23 cellular contexts compared by ENCODE assay signal in the genomic region with DNA sequence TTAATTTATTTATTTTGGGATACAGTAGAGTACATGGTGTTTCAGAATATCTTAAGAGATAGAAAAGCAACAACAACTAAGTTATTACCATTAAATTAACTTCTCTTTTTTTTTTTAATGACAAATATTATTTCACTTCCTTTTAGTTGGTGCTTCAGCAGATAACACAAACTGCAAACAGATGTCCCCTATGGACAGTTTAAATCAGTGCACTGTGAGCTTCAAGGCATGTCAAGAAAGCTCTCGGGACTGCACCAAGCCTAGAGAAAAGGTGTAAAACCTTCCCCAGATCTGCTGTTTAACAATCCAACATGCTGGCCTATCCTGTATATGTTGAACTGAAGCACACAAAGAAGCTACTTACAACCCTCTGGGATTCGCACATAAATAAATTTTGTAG.
DNase-seq lines count a peak whose midpoint lies in the region; ATAC-seq and TF ChIP-seq lines count a peak whose summit lies in the region.
"Had no signal": no experiment of that assay in that cellular context is flagged by ENCODE, and none has a peak within 500 bp of the region (broad histone marks: within the 10 kb centered on the region; RNA-seq: fewer than 3 reads in every experiment).

No MANE protein-coding gene starts in this region.

- peaks cover 11% of the 10 kb centered on the region for H3K79me1 ChIP-seq in mesendoderm (ENCODE audit: low read length)

- H4K5ac ChIP-seq in mesendoderm (ENCODE audit: low read length): no peak overlapping the region

- peak overlapping the region; percentile 35; the same call in 1 of the 2 replicates for H3K27ac Mint-ChIP-seq in WTC11
- H3K27ac Mint-ChIP-seq in immature natural killer cell: no peak overlapping the region
- no peak overlapping the region for H3K27ac Mint-ChIP-seq in CD8-positive, alpha-beta T cell
- H3K27ac Mint-ChIP-seq: naive thymus-derived CD8-positive, alpha-beta T cell; T-helper 1 cell treated with Interleukin-12 subunit alpha and Interleukin-12 subunit beta and Interleukin-4 antibody, amounts not matched to agents 30 μg/mL and 1 μg/mL, for 36 hours had no signal

- H3K27me3 ChIP-seq in BLaER1 (no peaks in the 10 kb centered on the region), HUES64 (ENCODE audit: insufficient read depth, low read length) (no peaks in the 10 kb centered on the region), mesendoderm (ENCODE audit: insufficient read depth, low read length, poor library complexity) (no peaks in the 10 kb centered on the region)
- H3K27me3 ChIP-seq in CD8-positive, alpha-beta T cell (ENCODE audit: insufficient read depth, low read length): no peaks in the 10 kb centered on the region
- H3K27me3 ChIP-seq: heart left ventricle, thyroid gland had no signal

- H3K4me1 Mint-ChIP-seq in WTC11 (peaks cover 94% of the 10 kb centered on the region), immature natural killer cell (peaks cover 4 to 8% of the 10 kb centered on the region in 2 donors)
- H3K4me1 Mint-ChIP-seq in CD8-positive, alpha-beta T cell (ENCODE audit: low read depth): no peaks in the 10 kb centered on the region

- no peak overlapping the region for H2BK5ac ChIP-seq in mesendoderm (ENCODE audit: low read length)

- H3K79me2 ChIP-seq in mesendoderm (ENCODE audit: control insufficient read depth, insufficient read depth, low read length): peaks cover 22% of the 10 kb centered on the region

- H3K56ac ChIP-seq in mesendoderm (ENCODE audit: low read length): no peak overlapping the region

- H3K4me3 Mint-ChIP-seq in WTC11 (no peak overlapping the region), immature natural killer cell (no peak overlapping the region)
- no peak overlapping the region for H3K4me3 Mint-ChIP-seq in CD8-positive, alpha-beta T cell
- H3K4me3 Mint-ChIP-seq: naive thymus-derived CD8-positive, alpha-beta T cell; T-helper 1 cell treated with Interleukin-12 subunit alpha and Interleukin-12 subunit beta and Interleukin-4 antibody, amounts not matched to agents 30 μg/mL and 1 μg/mL, for 36 hours had no signal

- H4K8ac ChIP-seq in mesendoderm (ENCODE audit: low read depth, low read length): no peak overlapping the region

- H2AK5ac ChIP-seq in mesendoderm (ENCODE audit: low read length): no peak overlapping the region

- no peak for ATAC-seq in WTC11
- ATAC-seq in CD8-positive, alpha-beta T cell: no peak
- ATAC-seq: naive thymus-derived CD8-positive, alpha-beta T cell had no signal

- H3K23ac ChIP-seq in mesendoderm (ENCODE audit: low read length): no peak overlapping the region

- H2BK15ac ChIP-seq in mesendoderm (replicated peaks; ENCODE audit: low read depth): no peak overlapping the region

- TF ChIP-seq CTCF in WTC11 (IDR thresholded peaks at IDR 0.05): no peak
- no peak for TF ChIP-seq CTCF in CD8-positive, alpha-beta T cell (IDR thresholded peaks at IDR 0.05)

- H3K4me3 ChIP-seq in BLaER1 (no peak overlapping the region), HUES64 (ENCODE audit: low read length) (no peak overlapping the region), mesendoderm (ENCODE audit: low read length) (no peak overlapping the region)
- H3K4me3 ChIP-seq in CD8-positive, alpha-beta T cell (ENCODE audit: low read depth, low read length): no peak overlapping the region
- H3K4me3 ChIP-seq: coronary artery, lung, thyroid gland had no signal

- H3K4me1 ChIP-seq in BLaER1 (peaks cover 59% of the 10 kb centered on the region), HUES64 (ENCODE audit: insufficient read depth, low read length) (peaks cover 59% of the 10 kb centered on the region), mesendoderm (ENCODE audit: control insufficient read depth, low read depth, low read length) (peaks cover 9% of the 10 kb centered on the region)
- no peaks in the 10 kb centered on the region for H3K4me1 ChIP-seq in CD8-positive, alpha-beta T cell (ENCODE audit: insufficient read depth, low read length)
- H3K4me1 ChIP-seq: parathyroid adenoma, thyroid gland had no signal

- H3K18ac ChIP-seq in mesendoderm (ENCODE audit: low read length): no peak overlapping the region

- H3K9ac ChIP-seq in BLaER1: peak overlapping the region; percentile 59
- no peak overlapping the region for H3K9ac ChIP-seq in HUES64 (ENCODE audit: low read depth, low read length)
- no peak overlapping the region for H3K9ac ChIP-seq in mesendoderm (ENCODE audit: low read length)
- H3K9ac ChIP-seq: parathyroid adenoma had no signal

- H3K27ac ChIP-seq in BLaER1: peak overlapping the region; percentile 47
- 0 out of 2 replicates have a peak overlapping the region, but pooled peaks have one; percentile 5 for H3K27ac ChIP-seq in HUES64 (ENCODE audit: low read depth, low read length)
- H3K27ac ChIP-seq in mesendoderm (ENCODE audit: low read depth, low read length): no peak overlapping the region
- no peak overlapping the region for H3K27ac ChIP-seq in CD8-positive, alpha-beta T cell (ENCODE audit: low read depth, low read length)
- H3K27ac ChIP-seq: coronary artery, parathyroid adenoma, thyroid gland had no signal

- CTCF ChIA-PET in WTC11 (lab: Charles Lee): no interaction called here
- CTCF ChIA-PET in CD8-positive, alpha-beta T cell (lab: Charles Lee): no interaction called here

- H3K9me3 Mint-ChIP-seq in WTC11: no peaks in the 10 kb centered on the region
- no peaks in the 10 kb centered on the region for H3K9me3 Mint-ChIP-seq in immature natural killer cell
- H3K9me3 Mint-ChIP-seq in CD8-positive, alpha-beta T cell: no peaks in the 10 kb centered on the region
- H3K9me3 Mint-ChIP-seq: naive thymus-derived CD8-positive, alpha-beta T cell; T-helper 1 cell treated with Interleukin-12 subunit alpha and Interleukin-12 subunit beta and Interleukin-4 antibody, amounts not matched to agents 30 μg/mL and 1 μg/mL, for 36 hours had no signal

- no peaks in the 10 kb centered on the region for H3K27me3 Mint-ChIP-seq in WTC11 (ENCODE audit: low read depth)
- H3K27me3 Mint-ChIP-seq in immature natural killer cell (ENCODE audit: low read depth in 3 of 3): peaks cover 0 to 2% (median 0%) of the 10 kb centered on the region in 3 donors
- no peaks in the 10 kb centered on the region for H3K27me3 Mint-ChIP-seq in CD8-positive, alpha-beta T cell (ENCODE audit: low read depth)

- H2BK120ac ChIP-seq in mesendoderm (ENCODE audit: low read depth, low read length): no peak overlapping the region

- WGBS in HUES64: 83% methylated on average over 2 of the region's 2 CpGs
- WGBS in mesendoderm (ENCODE audit: extremely low coverage, insufficient coverage, low lambda C conversion rate): no CpG with 5 or more reads among the region's 2 CpGs

- no peaks in the 10 kb centered on the region; the same call in 1 of the 2 replicates for H3K36me3 Mint-ChIP-seq in WTC11
- H3K36me3 Mint-ChIP-seq in immature natural killer cell: peaks cover 0 to 5% (median 0%) of the 10 kb centered on the region in 3 donors
- no peaks in the 10 kb centered on the region for H3K36me3 Mint-ChIP-seq in CD8-positive, alpha-beta T cell
- H3K36me3 Mint-ChIP-seq: naive thymus-derived CD8-positive, alpha-beta T cell had no signal

- H3K4me2 ChIP-seq in BLaER1 (peak overlapping the region; percentile 76), mesendoderm (ENCODE audit: low read length) (no peak overlapping the region)

- H3K36me3 ChIP-seq in BLaER1: peaks cover 61% of the 10 kb centered on the region
- peaks cover 30% of the 10 kb centered on the region for H3K36me3 ChIP-seq in HUES64 (ENCODE audit: insufficient read depth, low read length)
- no peaks in the 10 kb centered on the region for H3K36me3 ChIP-seq in mesendoderm (ENCODE audit: control insufficient read depth, insufficient read depth, low read length)
- no peaks in the 10 kb centered on the region for H3K36me3 ChIP-seq in CD8-positive, alpha-beta T cell (ENCODE audit: insufficient read depth, low read length)
- H3K36me3 ChIP-seq: thyroid gland had no signal

- no peak overlapping the region for H3K4ac ChIP-seq in mesendoderm (ENCODE audit: low read depth, low read length)

- POLR2A ChIA-PET in WTC11 (lab: Charles Lee): no interaction called here
- POLR2A ChIA-PET in CD8-positive, alpha-beta T cell (lab: Charles Lee): no interaction called here

- intact Hi-C loops in CD8-positive, alpha-beta T cell (cut with DNase I, micrococcal nuclease): no loop called here

- H4K20me1 ChIP-seq in BLaER1: peaks cover 74% of the 10 kb centered on the region

- H3K9me3 ChIP-seq in BLaER1 (no peaks in the 10 kb centered on the region), HUES64 (ENCODE audit: insufficient read depth, low read depth, low read length) (no peaks in the 10 kb centered on the region)
- H3K9me3 ChIP-seq in CD8-positive, alpha-beta T cell (ENCODE audit: low read length): no peaks in the 10 kb centered on the region
- H3K9me3 ChIP-seq: heart left ventricle, thyroid gland had no signal

- DNase-seq in WTC11 (ENCODE audit: low spot score) (no peak), mesendoderm (peak; percentile 31), putamen (ENCODE audit: low spot score) (no peak), immature natural killer cell (no peak), iPS-NIHi11 (ENCODE audit: low spot score) (no peak)
- no peak for DNase-seq in CD8-positive, alpha-beta T cell
- DNase-seq: activated CD4-positive, alpha-beta T cell treated with anti-CD3 and anti-CD28 coated beads, Interleukin-2, amount 50 U/mL, for 48 hours; activated effector memory CD4-positive, alpha-beta T cell treated with anti-CD3 and anti-CD28 coated beads, Interleukin-2, amount 50 U/mL, for 16 hours; HCEC 1CT; heart left ventricle; naive thymus-derived CD8-positive, alpha-beta T cell; NCI-H1105; NCI-H2081 treated with DMSO at 0.1 percent for 48 hours; SIG-M5; stimulated activated CD4-positive, alpha-beta T cell treated with anti-CD3 and anti-CD28 coated beads, Interleukin-1b, Interleukin-23, amount 100 ng/mL, for 48 hours; stimulated activated naive CD4-positive, alpha-beta T cell treated with Interleukin-2 at 50 U/mL for 16 hours; thyroid gland had no signal

TF ChIP-seq in WTC11, 78 proteins besides CTCF, POLR2A, EP300 and RAD21 (continues in another document):
- TF ChIP-seq, protein P1, sequence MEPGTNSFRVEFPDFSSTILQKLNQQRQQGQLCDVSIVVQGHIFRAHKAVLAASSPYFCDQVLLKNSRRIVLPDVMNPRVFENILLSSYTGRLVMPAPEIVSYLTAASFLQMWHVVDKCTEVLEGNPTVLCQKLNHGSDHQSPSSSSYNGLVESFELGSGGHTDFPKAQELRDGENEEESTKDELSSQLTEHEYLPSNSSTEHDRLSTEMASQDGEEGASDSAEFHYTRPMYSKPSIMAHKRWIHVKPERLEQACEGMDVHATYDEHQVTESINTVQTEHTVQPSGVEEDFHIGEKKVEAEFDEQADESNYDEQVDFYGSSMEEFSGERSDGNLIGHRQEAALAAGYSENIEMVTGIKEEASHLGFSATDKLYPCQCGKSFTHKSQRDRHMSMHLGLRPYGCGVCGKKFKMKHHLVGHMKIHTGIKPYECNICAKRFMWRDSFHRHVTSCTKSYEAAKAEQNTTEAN (CRISPR knock-in tag; IDR thresholded peaks at IDR 0.05): no peak
- TF ChIP-seq GTF2I (CRISPR knock-in tag; conservative IDR thresholded peaks at IDR 0.05): no peak
- no peak for TF ChIP-seq NFYB (CRISPR knock-in tag; conservative IDR thresholded peaks at IDR 0.05; ENCODE audit: low read depth)
- TF ChIP-seq ZNF232 (CRISPR knock-in tag; IDR thresholded peaks at IDR 0.05): no peak

Comparison
In these comparisons a context has a peak if more than half of its experiments do, and no peak if none do; other contexts are left out.
1. H3K27ac ChIP-seq: peak in BLaER1 (single experiment) and HUES64 (single experiment); none in mesendoderm (single experiment) and CD8-positive, alpha-beta T cell (single experiment).